16 cellular contexts compared by ENCODE assay signal in genomic region chr5:56813302-56813701, GRCh38. TPM values are rescaled to one million over a fixed set of nuclear protein-coding genes. Genes with fewer than 3 reads are reported as not detected.
DNase-seq lines count a peak whose midpoint lies in the region; ATAC-seq and TF ChIP-seq lines count a peak whose summit lies in the region.
"Had no signal": no experiment of that assay in that cellular context is flagged by ENCODE, and none has a peak within 500 bp of the region (broad histone marks: within the 10 kb centered on the region; RNA-seq: fewer than 3 reads in every experiment).

No MANE protein-coding gene starts in this region.

- H3K4me1 ChIP-seq in KMS-11 (ENCODE audit: low read depth, poor library complexity, severe bottlenecking) (peaks cover 30% of the 10 kb centered on the region), endodermal cell (ENCODE audit: control insufficient read depth, insufficient read depth, low read length) (peaks cover 9% of the 10 kb centered on the region)

- intact Hi-C loops in activated CD8-positive, alpha-beta T cell treated with anti-CD3 and anti-CD28 coated beads for 36 hours (cut with micrococcal nuclease) = no loop called here
- intact Hi-C loops in natural killer cell (cut with micrococcal nuclease) = loop anchor here (5.0 kb wide), 1 partner anchor 34 kb away; no protein-coding TSS in a partner anchor

- no peak overlapping the region for H2AFZ ChIP-seq in KMS-11 (ENCODE audit: low read depth)

- WGBS in endodermal cell (ENCODE audit: insufficient coverage in 1 of 2, insufficient read length in 1 of 2), 2 experiments = 90 to 93% methylated on average over 4 of the region's 4 CpGs

- H3K9ac ChIP-seq in KMS-11 = no peak overlapping the region
- H3K9ac ChIP-seq in endodermal cell (ENCODE audit: extremely low read depth, low read length, poor library complexity, severe bottlenecking) = no peak overlapping the region

- H3K9me3 Mint-ChIP-seq in activated CD8-positive, alpha-beta T cell treated with anti-CD3 and anti-CD28 coated beads for 36 hours = no peaks in the 10 kb centered on the region
- no peaks in the 10 kb centered on the region for H3K9me3 Mint-ChIP-seq in natural killer cell
- H3K9me3 Mint-ChIP-seq in endodermal cell = no peaks in the 10 kb centered on the region
- H3K9me3 Mint-ChIP-seq: activated naive CD4-positive, alpha-beta T cell treated with anti-CD3 and anti-CD28 coated beads, Interleukin-2, amount 50 U/mL, for 72 hours had no signal

- H4K20me1 ChIP-seq in KMS-11 (ENCODE audit: insufficient read depth) = no peaks in the 10 kb centered on the region

- peaks cover 5% of the 10 kb centered on the region for H3K27me3 Mint-ChIP-seq in activated CD8-positive, alpha-beta T cell treated with anti-CD3 and anti-CD28 coated beads for 36 hours
- H3K27me3 Mint-ChIP-seq in natural killer cell (ENCODE audit: low read depth in 2 of 2) (peaks cover 0 to under 1% of the 10 kb centered on the region in 2 donors), endodermal cell (ENCODE audit: insufficient read depth) (peaks cover 18% of the 10 kb centered on the region)

- POLR2A ChIA-PET in activated CD8-positive, alpha-beta T cell treated with anti-CD3 and anti-CD28 coated beads for 36 hours (lab: Charles Lee) = interaction anchor here (1.2 kb wide), 1 partner anchor 14 kb away, joined by 3 read pairs; no protein-coding TSS in a partner anchor

- H3K36me3 ChIP-seq in KMS-11 (ENCODE audit: insufficient read depth) (no peaks in the 10 kb centered on the region), endodermal cell (ENCODE audit: control insufficient read depth, insufficient read depth, low read length) (no peaks in the 10 kb centered on the region)
- H3K36me3 ChIP-seq: heart right ventricle had no signal

- no peak overlapping the region for H3K27ac ChIP-seq in KMS-11
- no peak overlapping the region for H3K27ac ChIP-seq in endodermal cell (ENCODE audit: low read depth, low read length)
- H3K27ac ChIP-seq: HL-60 had no signal

- H3K36me3 Mint-ChIP-seq in activated CD8-positive, alpha-beta T cell treated with anti-CD3 and anti-CD28 coated beads for 36 hours (ENCODE audit: low read depth) = no peaks in the 10 kb centered on the region
- H3K36me3 Mint-ChIP-seq in natural killer cell (no peaks in the 10 kb centered on the region), endodermal cell (ENCODE audit: low read depth) (no peaks in the 10 kb centered on the region)

- TF ChIP-seq CTCF in KMS-11 (conservative IDR thresholded peaks at IDR 0.05; ENCODE audit: low read depth, low read length) (no peak), natural killer cell (IDR thresholded peaks at IDR 0.05) (no peak), endodermal cell (conservative IDR thresholded peaks at IDR 0.05) (no peak)
- no peak for TF ChIP-seq CTCF in activated CD8-positive, alpha-beta T cell treated with anti-CD3 and anti-CD28 coated beads for 36 hours (IDR thresholded peaks at IDR 0.05)

- CTCF ChIA-PET in activated CD8-positive, alpha-beta T cell treated with anti-CD3 and anti-CD28 coated beads for 36 hours (lab: Charles Lee) = interaction anchor here (1.4 kb wide), 1 partner anchor 542 kb away, joined by 3 read pairs; no protein-coding TSS in a partner anchor

- peaks cover 24% of the 10 kb centered on the region for H3K4me1 Mint-ChIP-seq in activated CD8-positive, alpha-beta T cell treated with anti-CD3 and anti-CD28 coated beads for 36 hours (ENCODE audit: low read depth)
- H3K4me1 Mint-ChIP-seq in natural killer cell = peaks cover 19 to 20% of the 10 kb centered on the region in 2 donors
- H3K4me1 Mint-ChIP-seq in endodermal cell = peaks cover 19% of the 10 kb centered on the region

- peak overlapping the region; percentile 76 for H3K4me3 Mint-ChIP-seq in activated CD8-positive, alpha-beta T cell treated with anti-CD3 and anti-CD28 coated beads for 36 hours
- H3K4me3 Mint-ChIP-seq in natural killer cell = peak overlapping the region; percentile 95
- H3K4me3 Mint-ChIP-seq in endodermal cell = no peak overlapping the region

- H3K27me3 ChIP-seq in KMS-11 (ENCODE audit: insufficient read depth, low read depth) = no peaks in the 10 kb centered on the region
- H3K27me3 ChIP-seq in endodermal cell (ENCODE audit: control insufficient read depth, insufficient read depth, low read length, poor library complexity, severe bottlenecking) = peaks cover 11% of the 10 kb centered on the region
- H3K27me3 ChIP-seq: heart right ventricle had no signal

- no peak overlapping the region for H3K27ac Mint-ChIP-seq in activated CD8-positive, alpha-beta T cell treated with anti-CD3 and anti-CD28 coated beads for 36 hours
- H3K27ac Mint-ChIP-seq in natural killer cell (peak overlapping the region in 1 of 2 donors; percentile 85), endodermal cell (no peak overlapping the region)

- DNase-seq in SIG-M5 treated with dmso at 0.1 percent for 504 hours (lab: John Stamatoyannopoulos, UW; ENCODE audit: unreplicated experiment) = peak; percentile 37
- no peak for DNase-seq in SIG-M5 (lab: John Stamatoyannopoulos, UW)
- DNase-seq in activated CD8-positive, alpha-beta T cell treated with anti-CD3 and anti-CD28 coated beads for 36 hours = no peak
- no peak for DNase-seq in natural killer cell
- DNase-seq in NCI-H524 treated with DMSO at 0.1 percent for 48 hours (lab: John Stamatoyannopoulos, UW) = no peak
- DNase-seq in endodermal cell = no peak
- DNase-seq in kidney glomerular epithelial cell (lab: John Stamatoyannopoulos, UW) = no peak
- DNase-seq: activated CD4-positive, alpha-beta T cell treated with anti-CD3 and anti-CD28 coated beads for 48 hours; heart right ventricle; NCI-H1048 had no signal

- H3K4me2 ChIP-seq in KMS-11 = peak overlapping the region; percentile 83

- H3K79me2 ChIP-seq in KMS-11 (ENCODE audit: insufficient read depth, low read depth) = peaks cover 24% of the 10 kb centered on the region

- H3K4me3 ChIP-seq in KMS-11 (IDR thresholded peaks at IDR 0.05; ENCODE audit: insufficient read depth, low read depth, low read length) = no peak overlapping the region
- no peak overlapping the region for H3K4me3 ChIP-seq in endodermal cell (ENCODE audit: low read length)

- no peak for ATAC-seq in activated CD8-positive, alpha-beta T cell treated with anti-CD3 and anti-CD28 coated beads for 36 hours
- no peak for ATAC-seq in natural killer cell
- ATAC-seq: esophagus mucosa, heart right ventricle, left lobe of liver, Panc1 had no signal

- no peaks in the 10 kb centered on the region for H3K9me3 ChIP-seq in endodermal cell (ENCODE audit: control insufficient read depth, low read length)
- H3K9me3 ChIP-seq: heart right ventricle had no signal

RNA-seq across cellular contexts. Expression of gene MAP3K1, which starts 2.0 kb away (rescaled TPM):
- total RNA-seq in activated CD8-positive, alpha-beta T cell treated with anti-CD3 and anti-CD28 coated beads for 36 hours = 10 to 100 TPM; 16.9 to 17.0 TPM
- total RNA-seq in natural killer cell (10 to 100 TPM; 27.8 to 35.7 (median 35.5) TPM), endodermal cell (10 to 100 TPM; 18.0 to 23.7 TPM)
- polyA plus RNA-seq in endodermal cell (2013, experiment 1 of 2) = 10.1 TPM
- 9.4 TPM for polyA plus RNA-seq in endodermal cell (2013, experiment 2 of 2)
